Comparison of ENCODE assay signal across 26 cellular contexts in the genomic region with DNA sequence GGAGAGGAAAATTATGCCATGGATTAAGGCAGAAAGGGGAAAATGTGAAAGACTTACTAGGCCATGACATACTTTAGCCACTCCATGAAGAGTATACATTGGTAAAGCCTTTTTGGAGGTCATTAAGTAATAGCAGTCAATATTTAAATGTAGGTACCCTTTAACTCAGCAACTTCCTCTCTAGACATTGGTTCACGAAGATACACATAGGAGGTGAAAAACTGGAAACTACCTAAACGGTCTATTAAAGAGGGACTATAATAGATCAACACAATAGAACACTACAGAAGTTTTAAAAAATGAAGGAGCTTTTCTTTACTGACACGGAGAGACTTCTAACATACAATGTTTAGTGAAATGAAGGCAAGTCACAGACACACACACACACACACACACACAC.
"Had no signal": no experiment of that assay in that cellular context is flagged by ENCODE, and none has a peak within 500 bp of the region (broad histone marks: within the 10 kb centered on the region; RNA-seq: fewer than 3 reads in every experiment).

No MANE protein-coding gene starts in this region.

- H3K4me1 ChIP-seq: ascending aorta, gastrocnemius medialis, prostate gland had no signal

- H3K36me3 ChIP-seq: ascending aorta, brain microvascular endothelial cell, gastrocnemius medialis, left ventricle myocardium inferior, neutrophil, ovary, prostate gland, sigmoid colon, thyroid gland, upper lobe of left lung, vagina had no signal

- H2AFZ ChIP-seq: hepatocyte had no signal

- H3K4me3 ChIP-seq: ascending aorta, gastrocnemius medialis, hepatocyte, left ventricle myocardium inferior, lung, ovary, prostate gland, sigmoid colon, thyroid gland, upper lobe of left lung, vagina had no signal

- H3K79me2 ChIP-seq: hepatocyte had no signal

- H3K27me3 ChIP-seq: ascending aorta, brain microvascular endothelial cell, gastrocnemius medialis, neutrophil, ovary, sigmoid colon, thyroid gland, upper lobe of left lung, vagina had no signal

- DNase-seq: activated B cell treated with CpG ODN at 0.5 μM for 24 hours; activated CD4-positive, alpha-beta T cell treated with anti-CD3 and anti-CD28 coated beads for 36 hours; activated CD4-positive, alpha-beta T cell treated with anti-CD3 and anti-CD28 coated beads, Interleukin-2, amount 50 U/mL, for 48 hours; activated CD8-positive, alpha-beta memory T cell treated with anti-CD3 and anti-CD28 coated beads for 24 hours; activated effector memory CD4-positive, alpha-beta T cell treated with anti-CD3 and anti-CD28 coated beads, Interleukin-2, amount 50 U/mL, for 16 hours; activated naive CD4-positive, alpha-beta T cell treated with anti-CD3 and anti-CD28 coated beads for 36 hours; activated naive CD8-positive, alpha-beta T cell treated with anti-CD3 and anti-CD28 coated beads for 36 hours; brain microvascular endothelial cell; cortex of kidney; effector memory CD8-positive, alpha-beta T cell; gastrocnemius medialis; islet precursor cell; left ventricle myocardium inferior; ovary; retina; sigmoid colon; stimulated activated CD4-positive, alpha-beta T cell treated with anti-CD3 and anti-CD28 coated beads, Interleukin-4, amount 100 ng/mL, for 24 hours; thyroid gland; upper lobe of left lung had no signal

- ATAC-seq: activated CD4-positive, alpha-beta T cell treated with anti-CD3 and anti-CD28 coated beads for 36 hours; effector memory CD8-positive, alpha-beta T cell; stimulated activated effector memory CD8-positive, alpha-beta T cell treated with anti-CD3 and anti-CD28 coated beads, Interleukin-12 subunit alpha, Interleukin-12 subunit beta, amount 100 ng/mL, for 72 hours had no signal

- H3K9me3 ChIP-seq: ascending aorta, gastrocnemius medialis, left ventricle myocardium inferior, neutrophil, ovary, prostate gland, sigmoid colon, thyroid gland, upper lobe of left lung, vagina had no signal

- H3K27ac ChIP-seq: ascending aorta, gastrocnemius medialis, hepatocyte, neutrophil, prostate gland, sigmoid colon, thyroid gland, upper lobe of left lung, vagina had no signal
